34 cellular contexts compared by ENCODE assay signal in genomic region chr11:70865356-70865755, GRCh38.
"Had no signal": no experiment of that assay in that cellular context is flagged by ENCODE, and none has a peak within 500 bp of the region (broad histone marks: within the 10 kb centered on the region; RNA-seq: fewer than 3 reads in every experiment).

No MANE protein-coding gene starts in this region.

- H3K4me3 ChIP-seq: MG63 had no signal

- H3K27me3 ChIP-seq: MG63 had no signal

- H3K9ac ChIP-seq: KMS-11 had no signal

- H3K36me3 ChIP-seq: MG63 had no signal

- DNase-seq: Karpas-422, Kasumi-1, KG1, MG63, MM.1S, MV-4-11, NCI-H1048, NCI-H1092, NCI-H1092 treated with DMSO at 0.1 percent for 48 hours, NCI-H1105, NCI-H1105 treated with DMSO at 0.1 percent for 48 hours, NCI-H1417, NCI-H1417 treated with DMSO at 0.1 percent for 48 hours, NCI-H1436, NCI-H1436 treated with DMSO at 0.1 percent for 48 hours, NCI-H146, NCI-H1694, NCI-H1694 treated with DMSO at 0.1 percent for 48 hours, NCI-H187, NCI-H187 treated with DMSO at 0.1 percent for 48 hours, NCI-H1930, NCI-H2029, NCI-H2029 treated with DMSO at 0.1 percent for 48 hours, NCI-H2081, NCI-H2081 treated with DMSO at 0.1 percent for 48 hours, NCI-H2107, NCI-H2171, NCI-H2171 treated with DMSO at 0.1 percent for 48 hours, NCI-H2227 treated with DMSO at 0.1 percent for 48 hours, NCI-H226, NCI-H345, NCI-H446, NCI-H446 treated with DMSO at 0.1 percent for 48 hours had no signal

- H3K9me3 ChIP-seq: MG63 had no signal

- H3K4me2 ChIP-seq: KMS-11 had no signal

- H3K27ac ChIP-seq: KMS-11 had no signal
